9 cellular contexts compared by ENCODE assay signal in the genomic region with DNA sequence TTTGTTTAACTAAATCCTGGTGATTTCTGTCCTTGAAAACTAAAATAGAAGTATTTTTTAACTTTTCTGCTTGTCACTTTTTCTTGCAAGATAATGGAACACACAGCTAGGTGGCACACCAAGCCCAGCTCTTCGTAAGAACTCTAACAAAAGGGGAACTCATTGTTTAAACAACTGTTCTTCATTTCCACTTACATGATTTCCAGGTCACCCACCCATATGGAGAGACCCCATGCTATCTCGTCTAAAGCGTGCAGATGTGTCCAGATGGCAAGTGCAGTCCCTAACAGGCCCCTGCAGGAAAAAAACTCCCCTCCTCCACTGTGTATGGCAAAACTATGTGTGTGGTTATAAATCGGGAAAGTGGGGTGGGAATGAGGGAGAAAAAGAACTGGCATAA. TPM values are rescaled to one million over a fixed set of nuclear protein-coding genes. Genes with fewer than 3 reads are reported as not detected.
A peak's percentile ranks its signal among the peaks of the same experiment; 100 is the strongest.
DNase-seq lines count a peak whose midpoint lies in the region; ATAC-seq, FAIRE-seq and TF ChIP-seq lines count a peak whose summit lies in the region.
"Had no signal": no experiment of that assay in that cellular context is flagged by ENCODE, and none has a peak within 500 bp of the region (broad histone marks: within the 10 kb centered on the region; RNA-seq: fewer than 3 reads in every experiment).

No MANE protein-coding gene starts in this region.

- H3K4me3 ChIP-seq in CD4-positive, CD25-positive, alpha-beta regulatory T cell (ENCODE audit: low read depth, low read length) = no peak overlapping the region
- no peak overlapping the region for H3K4me3 ChIP-seq in gastrocnemius medialis
- H3K4me3 ChIP-seq: mucosa of descending colon had no signal

- TF ChIP-seq CTCF in nephron (IDR thresholded peaks at IDR 0.05; ENCODE audit: unreplicated experiment in 3 of 3) = peak; percentile 38 to 45 (median 44)
- peak in 2 of 5 experiments; percentile 2 to 45 for TF ChIP-seq CTCF in gastrocnemius medialis (IDR thresholded peaks at IDR 0.05 in 4 of 5, conservative IDR thresholded peaks at IDR 0.05 in 1 of 5)

- no peak for FAIRE-seq in RCC 7860 (lab: Jason Lieb, UNC)

- no peak overlapping the region for H3K4me3 Mint-ChIP-seq in CD4-positive, CD25-positive, alpha-beta regulatory T cell
- no peak overlapping the region for H3K4me3 Mint-ChIP-seq in nephron

- peak; percentile 17 to 75 (median 56) for DNase-seq in CD4-positive, CD25-positive, alpha-beta regulatory T cell
- peak; percentile 13 for DNase-seq in RCC 7860 (ENCODE audit: low spot score)
- DNase-seq in central memory CD4-positive, alpha-beta T cell = peak; percentile 43
- no peak for DNase-seq in gastrocnemius medialis

- no peaks in the 10 kb centered on the region for H3K9me3 Mint-ChIP-seq in CD4-positive, CD25-positive, alpha-beta regulatory T cell
- H3K9me3 Mint-ChIP-seq in nephron = no peaks in the 10 kb centered on the region

- H3K36me3 ChIP-seq in CD4-positive, CD25-positive, alpha-beta regulatory T cell (ENCODE audit: control insufficient read depth, insufficient read depth, low read length) = no peaks in the 10 kb centered on the region
- no peaks in the 10 kb centered on the region for H3K36me3 ChIP-seq in gastrocnemius medialis

- no peaks in the 10 kb centered on the region for H3K27me3 Mint-ChIP-seq in CD4-positive, CD25-positive, alpha-beta regulatory T cell
- H3K27me3 Mint-ChIP-seq in nephron (ENCODE audit: low read depth) = peaks cover 10% of the 10 kb centered on the region

- peak in 1 of 2 donors; percentile 39 for ATAC-seq in CD4-positive, CD25-positive, alpha-beta regulatory T cell (ENCODE audit: low read depth in 2 of 2)
- ATAC-seq in GM19351 (IDR thresholded peaks at IDR 0.05; ENCODE audit: unreplicated experiment) = peak; percentile 51
- ATAC-seq in GM19395 (IDR thresholded peaks at IDR 0.05; ENCODE audit: unreplicated experiment) = no peak
- ATAC-seq in gastrocnemius medialis = no peak
- no peak for ATAC-seq in HG03175 (IDR thresholded peaks at IDR 0.05; ENCODE audit: unreplicated experiment)
- ATAC-seq: mucosa of descending colon had no signal

- no peak overlapping the region for H3K27ac ChIP-seq in CD4-positive, CD25-positive, alpha-beta regulatory T cell (ENCODE audit: insufficient read depth, low read length, poor library complexity, severe bottlenecking)
- no peak overlapping the region for H3K27ac ChIP-seq in gastrocnemius medialis

- peaks cover 5 to 11% (median 8%) of the 10 kb centered on the region in 4 donors for H3K4me1 Mint-ChIP-seq in CD4-positive, CD25-positive, alpha-beta regulatory T cell
- H3K4me1 Mint-ChIP-seq in nephron = peaks cover 11% of the 10 kb centered on the region

- H3K9me3 ChIP-seq in CD4-positive, CD25-positive, alpha-beta regulatory T cell (ENCODE audit: control insufficient read depth in 2 of 2, low read length in 2 of 2) = no peaks in the 10 kb centered on the region
- H3K9me3 ChIP-seq in gastrocnemius medialis = no peaks in the 10 kb centered on the region
- H3K9me3 ChIP-seq: mucosa of descending colon had no signal

- in situ Hi-C loops in gastrocnemius medialis (cut with MboI; ENCODE audit: low sequenced_read_pairs in 4 of 4) = loop anchor here in 3 of 4 donors (5.0 to 10.0 kb wide), 3 partner anchors 220 to 250 kb away; no protein-coding TSS in a partner anchor

- H3K27ac Mint-ChIP-seq in CD4-positive, CD25-positive, alpha-beta regulatory T cell = peak overlapping the region in 2 of 3 donors; percentile 43 to 76
- H3K27ac Mint-ChIP-seq in nephron = peak overlapping the region in 1 of 3 experiments; percentile 36

- intact Hi-C loops in gastrocnemius medialis (cut with DNase I; ENCODE audit: low total_unique reads) = no loop called here

- no peaks in the 10 kb centered on the region for H3K36me3 Mint-ChIP-seq in CD4-positive, CD25-positive, alpha-beta regulatory T cell
- H3K36me3 Mint-ChIP-seq in nephron (ENCODE audit: low read depth) = no peaks in the 10 kb centered on the region

- no peak for TF ChIP-seq POLR2A in gastrocnemius medialis (IDR thresholded peaks at IDR 0.05)

- H3K4me1 ChIP-seq in CD4-positive, CD25-positive, alpha-beta regulatory T cell (ENCODE audit: control insufficient read depth, insufficient read depth, low read length, poor library complexity, severe bottlenecking) = no peaks in the 10 kb centered on the region
- H3K4me1 ChIP-seq in gastrocnemius medialis = peaks cover 0 to 5% of the 10 kb centered on the region in 2 donors

- H3K27me3 ChIP-seq in CD4-positive, CD25-positive, alpha-beta regulatory T cell (ENCODE audit: control insufficient read depth, insufficient read depth, low read length) = no peaks in the 10 kb centered on the region
- no peaks in the 10 kb centered on the region for H3K27me3 ChIP-seq in gastrocnemius medialis

RNA-seq across cellular contexts. Expression of a gene that starts 43.3 kb away (rescaled TPM):
- 4.7 TPM for total RNA-seq in CD4-positive, CD25-positive, alpha-beta regulatory T cell
- 1 to 10 TPM in 1 of 4 donors, under 1 TPM in 3; 0.08 to 1.1 (median 0.49) TPM for polyA plus RNA-seq in CD4-positive, CD25-positive, alpha-beta regulatory T cell
- 10 to 100 TPM in 3 of 4 donors, 1 to 10 TPM in 1; 8.8 to 18.7 (median 13.9) TPM for total RNA-seq in gastrocnemius medialis

RNA-seq across cellular contexts. Expression of a gene that starts 45.9 kb away (rescaled TPM):
- 254 TPM for total RNA-seq in CD4-positive, CD25-positive, alpha-beta regulatory T cell
- 100 to 1,000 TPM; 119 to 158 (median 141) TPM for polyA plus RNA-seq in CD4-positive, CD25-positive, alpha-beta regulatory T cell
- total RNA-seq in gastrocnemius medialis = 10 to 100 TPM; 60.3 to 94.8 (median 79.3) TPM

Comparison
In these comparisons a context has a peak if more than half of its experiments do, and no peak if none do; other contexts are left out.
1. DNase-seq: peak in CD4-positive, CD25-positive, alpha-beta regulatory T cell (3 of 3), RCC 7860 (single experiment) and central memory CD4-positive, alpha-beta T cell (single experiment); none in gastrocnemius medialis (0 of 2).